33 cellular contexts compared by ENCODE assay signal in genomic region chr13:51019026-51019425, GRCh38.
DNase-seq lines count a peak whose midpoint lies in the region; ATAC-seq and TF ChIP-seq lines count a peak whose summit lies in the region.
"Had no signal": no experiment of that assay in that cellular context is flagged by ENCODE, and none has a peak within 500 bp of the region (broad histone marks: within the 10 kb centered on the region; RNA-seq: fewer than 3 reads in every experiment).

No MANE protein-coding gene starts in this region.

- ATAC-seq in GM23338 (no peak), GM18867 (IDR thresholded peaks at IDR 0.05; ENCODE audit: unreplicated experiment) (no peak), gastrocnemius medialis (no peak), left cardiac atrium (no peak)
- ATAC-seq: A549; CD8-positive, alpha-beta T cell had no signal

- no peaks in the 10 kb centered on the region for H3F3A ChIP-seq in GM23338 (replicated peaks; ENCODE audit: low read depth)

- H3K4me1 ChIP-seq in GM23338 (ENCODE audit: insufficient read depth) (no peaks in the 10 kb centered on the region), esophagus muscularis mucosa (no peaks in the 10 kb centered on the region), gastrocnemius medialis (no peaks in the 10 kb centered on the region)
- H3K4me1 ChIP-seq: A549; BE2C; BLaER1; BLaER1 treated with 17β-estradiol and CSF1 and Interleukin-3, amounts not matched to agents 10 nM and 100 nM; Caco-2 had no signal

- no peaks in the 10 kb centered on the region for H3K27me3 ChIP-seq in GM23338 (ENCODE audit: insufficient read depth)
- no peaks in the 10 kb centered on the region for H3K27me3 ChIP-seq in esophagus muscularis mucosa
- no peaks in the 10 kb centered on the region for H3K27me3 ChIP-seq in gastrocnemius medialis
- H3K27me3 ChIP-seq: BE2C; BLaER1; BLaER1 treated with 17β-estradiol and CSF1 and Interleukin-3, amounts not matched to agents 10 nM and 100 nM had no signal

- H3K79me2 ChIP-seq in GM23338 (replicated peaks; ENCODE audit: insufficient read depth) = no peaks in the 10 kb centered on the region

- TF ChIP-seq CTCF in GM23338 (conservative IDR thresholded peaks at IDR 0.05; ENCODE audit: low read depth in 2 of 2) (no peak), esophagus muscularis mucosa (IDR thresholded peaks at IDR 0.05) (no peak), osteocyte (IDR thresholded peaks at IDR 0.05) (no peak), gastrocnemius medialis (IDR thresholded peaks at IDR 0.05 in 4 of 5, conservative IDR thresholded peaks at IDR 0.05 in 1 of 5) (no peak)

- no peaks in the 10 kb centered on the region for H3K27me3 Mint-ChIP-seq in GM23338 (ENCODE audit: insufficient read depth, low read depth, poor library complexity)
- peaks cover 37% of the 10 kb centered on the region for H3K27me3 Mint-ChIP-seq in osteocyte (ENCODE audit: unreplicated experiment)

- TF ChIP-seq EP300 in esophagus muscularis mucosa (IDR thresholded peaks at IDR 0.05) = no peak

- H3K4me1 Mint-ChIP-seq in GM23338 (no peaks in the 10 kb centered on the region; the same call in 2 of the 3 replicates), osteocyte (ENCODE audit: unreplicated experiment) (no peaks in the 10 kb centered on the region)
- H3K4me1 Mint-ChIP-seq: B cell; CD14-positive monocyte; CD4-positive, alpha-beta memory T cell; CD4-positive, CD25-positive, alpha-beta regulatory T cell; CD8-positive, alpha-beta memory T cell had no signal

- H3K4me3 Mint-ChIP-seq in GM23338 = no peak overlapping the region
- no peak overlapping the region for H3K4me3 Mint-ChIP-seq in osteocyte (ENCODE audit: unreplicated experiment)
- H3K4me3 Mint-ChIP-seq: B cell; CD14-positive monocyte; CD4-positive, alpha-beta memory T cell; CD4-positive, alpha-beta T cell; CD4-positive, CD25-positive, alpha-beta regulatory T cell; CD8-positive, alpha-beta memory T cell; CD8-positive, alpha-beta T cell had no signal

- TF ChIP-seq POLR2A in esophagus muscularis mucosa (IDR thresholded peaks at IDR 0.05; ENCODE audit: low read depth) (no peak), gastrocnemius medialis (IDR thresholded peaks at IDR 0.05) (no peak)

- H3K27ac ChIP-seq in GM23338 (ENCODE audit: low read depth) (no peak overlapping the region), esophagus muscularis mucosa (replicated peaks in 1 of 4) (no peak overlapping the region), gastrocnemius medialis (no peak overlapping the region)
- H3K27ac ChIP-seq: 22Rv1; A549; BLaER1; BLaER1 treated with 17β-estradiol and CSF1 and Interleukin-3, amounts not matched to agents 10 nM and 100 nM; C4-2B had no signal

- H3K4me2 ChIP-seq in GM23338 = no peak overlapping the region
- H3K4me2 ChIP-seq: A549; BLaER1; BLaER1 treated with 17β-estradiol and CSF1 and Interleukin-3, amounts not matched to agents 10 nM and 100 nM had no signal

- in situ Hi-C loops in gastrocnemius medialis (cut with MboI; ENCODE audit: low sequenced_read_pairs in 4 of 4) = no loop called here

- DNase-seq in GM23338 (ENCODE audit: low spot score) (no peak), esophagus muscularis mucosa (ENCODE audit: extremely low spot score) (peak; percentile 75), osteocyte (ENCODE audit: extremely low spot score, unreplicated experiment) (peak; percentile 54), gastrocnemius medialis (no peak), left cardiac atrium (no peak)
- DNase-seq: 8988T; ACHN; AML-193; BE2C; C1 segment of cervical spinal cord; Caco-2; Calu3; CD4-positive, alpha-beta memory T cell; CD4-positive, alpha-beta T cell; CD4-positive, CD25-positive, alpha-beta regulatory T cell; CD8-positive, alpha-beta memory T cell; CD8-positive, alpha-beta T cell; COR-L47; DMS 273 treated with DMSO at 0.1 percent for 48 hours; DMS153; DMS53; DMS79; DMS79 treated with DMSO at 0.1 percent for 48 hours; DND-41; EL had no signal

- peaks cover 13% of the 10 kb centered on the region; the same call in 1 of the 2 replicates for H3K9me2 ChIP-seq in GM23338 (ENCODE audit: insufficient read depth)

- H3K36me3 Mint-ChIP-seq in GM23338 (ENCODE audit: low read depth) = no peaks in the 10 kb centered on the region
- no peaks in the 10 kb centered on the region for H3K36me3 Mint-ChIP-seq in osteocyte (ENCODE audit: unreplicated experiment)
- H3K36me3 Mint-ChIP-seq: CD14-positive monocyte; CD4-positive, CD25-positive, alpha-beta regulatory T cell; CD8-positive, alpha-beta T cell had no signal

- no peak overlapping the region for H3K27ac Mint-ChIP-seq in GM23338
- H3K27ac Mint-ChIP-seq in osteocyte (ENCODE audit: unreplicated experiment) = no peak overlapping the region
- H3K27ac Mint-ChIP-seq: B cell; CD4-positive, alpha-beta memory T cell; CD4-positive, alpha-beta T cell; CD4-positive, CD25-positive, alpha-beta regulatory T cell; CD8-positive, alpha-beta memory T cell; CD8-positive, alpha-beta T cell had no signal

- H3K9me3 Mint-ChIP-seq in GM23338 (peaks cover 10% of the 10 kb centered on the region; the same call in 2 of the 3 replicates), osteocyte (ENCODE audit: unreplicated experiment) (peaks cover 14% of the 10 kb centered on the region)
- H3K9me3 Mint-ChIP-seq: CD4-positive, alpha-beta T cell had no signal

- no peak overlapping the region for H3K4me3 ChIP-seq in GM23338
- H3K4me3 ChIP-seq in esophagus muscularis mucosa = no peak overlapping the region
- H3K4me3 ChIP-seq in gastrocnemius medialis = no peak overlapping the region
- H3K4me3 ChIP-seq: A549; BLaER1; BLaER1 treated with 17β-estradiol and CSF1 and Interleukin-3, amounts not matched to agents 10 nM and 100 nM had no signal

- H3K36me3 ChIP-seq in GM23338 (ENCODE audit: insufficient read depth) (no peaks in the 10 kb centered on the region), esophagus muscularis mucosa (no peaks in the 10 kb centered on the region), gastrocnemius medialis (no peaks in the 10 kb centered on the region)
- H3K36me3 ChIP-seq: BE2C; BLaER1; BLaER1 treated with 17β-estradiol and CSF1 and Interleukin-3, amounts not matched to agents 10 nM and 100 nM had no signal

- intact Hi-C loops in esophagus muscularis mucosa (cut with DNase I) (no loop called here), gastrocnemius medialis (cut with DNase I; ENCODE audit: low total_unique reads) (no loop called here), left cardiac atrium (cut with DNase I) (no loop called here)

- H2AFZ ChIP-seq in GM23338 = peak overlapping the region; percentile 18; the same call in 1 of the 2 replicates

- WGBS in esophagus muscularis mucosa = 91% methylated on average over 5 of the region's 5 CpGs

- no peaks in the 10 kb centered on the region for H4K20me1 ChIP-seq in GM23338 (replicated peaks; ENCODE audit: insufficient read depth)
- H4K20me1 ChIP-seq: BLaER1; BLaER1 treated with 17β-estradiol and CSF1 and Interleukin-3, amounts not matched to agents 10 nM and 100 nM had no signal

- H3K9me3 ChIP-seq in esophagus muscularis mucosa (peaks cover 0 to 7% (median under 1%) of the 10 kb centered on the region in 4 donors), gastrocnemius medialis (no peaks in the 10 kb centered on the region)
- H3K9me3 ChIP-seq: BE2C, Caco-2 had no signal

Comparison
In these comparisons a context has a peak if more than half of its experiments do, and no peak if none do; other contexts are left out.
1. DNase-seq: peak in esophagus muscularis mucosa (single experiment) and osteocyte (single experiment); none in GM23338 (single experiment), gastrocnemius medialis (0 of 2) and left cardiac atrium (single experiment).